ENCODE assay signal across 1 cellular context in the genomic region with DNA sequence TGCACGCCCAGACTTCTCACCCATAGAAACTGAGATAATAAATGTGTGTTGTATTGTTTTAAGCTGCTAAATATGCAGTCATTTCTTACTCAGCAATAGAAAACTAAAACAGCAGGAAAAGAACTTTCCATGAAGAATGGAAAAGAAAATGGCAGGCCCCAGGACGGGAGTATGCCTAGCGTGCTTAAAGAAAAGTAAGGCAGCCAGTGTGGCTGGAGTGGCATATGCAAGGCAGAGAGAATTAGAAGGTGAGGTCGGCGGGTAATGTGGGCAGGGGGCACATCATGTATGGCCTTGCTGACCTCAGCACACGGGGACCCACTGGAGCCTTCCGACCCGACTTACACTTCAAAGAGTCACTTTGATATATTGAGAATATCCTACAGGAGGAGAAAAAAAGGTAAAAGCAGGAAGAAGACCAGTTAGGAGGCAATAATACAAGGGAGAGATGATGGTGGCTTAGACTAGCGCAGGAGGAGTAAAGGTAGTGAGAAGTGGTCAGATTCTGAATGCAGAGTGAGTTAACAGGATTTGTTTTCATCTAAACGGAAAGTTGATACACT.
TF ChIP-seq lines count a peak whose summit lies in the region.

No MANE protein-coding gene starts in this region.

TF ChIP-seq in K562, 482 proteins besides CTCF, POLR2A, EP300 and RAD21 (continues in another document):
- TF ChIP-seq ZNF764 (CRISPR knock-in tag; IDR thresholded peaks at IDR 0.05; ENCODE audit: low read depth) = no peak
- TF ChIP-seq, protein P1, sequence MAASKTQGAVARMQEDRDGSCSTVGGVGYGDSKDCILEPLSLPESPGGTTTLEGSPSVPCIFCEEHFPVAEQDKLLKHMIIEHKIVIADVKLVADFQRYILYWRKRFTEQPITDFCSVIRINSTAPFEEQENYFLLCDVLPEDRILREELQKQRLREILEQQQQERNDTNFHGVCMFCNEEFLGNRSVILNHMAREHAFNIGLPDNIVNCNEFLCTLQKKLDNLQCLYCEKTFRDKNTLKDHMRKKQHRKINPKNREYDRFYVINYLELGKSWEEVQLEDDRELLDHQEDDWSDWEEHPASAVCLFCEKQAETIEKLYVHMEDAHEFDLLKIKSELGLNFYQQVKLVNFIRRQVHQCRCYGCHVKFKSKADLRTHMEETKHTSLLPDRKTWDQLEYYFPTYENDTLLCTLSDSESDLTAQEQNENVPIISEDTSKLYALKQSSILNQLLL (CRISPR knock-in tag; IDR thresholded peaks at IDR 0.05; ENCODE audit: borderline replicate concordance) = no peak
- TF ChIP-seq, protein P2, sequence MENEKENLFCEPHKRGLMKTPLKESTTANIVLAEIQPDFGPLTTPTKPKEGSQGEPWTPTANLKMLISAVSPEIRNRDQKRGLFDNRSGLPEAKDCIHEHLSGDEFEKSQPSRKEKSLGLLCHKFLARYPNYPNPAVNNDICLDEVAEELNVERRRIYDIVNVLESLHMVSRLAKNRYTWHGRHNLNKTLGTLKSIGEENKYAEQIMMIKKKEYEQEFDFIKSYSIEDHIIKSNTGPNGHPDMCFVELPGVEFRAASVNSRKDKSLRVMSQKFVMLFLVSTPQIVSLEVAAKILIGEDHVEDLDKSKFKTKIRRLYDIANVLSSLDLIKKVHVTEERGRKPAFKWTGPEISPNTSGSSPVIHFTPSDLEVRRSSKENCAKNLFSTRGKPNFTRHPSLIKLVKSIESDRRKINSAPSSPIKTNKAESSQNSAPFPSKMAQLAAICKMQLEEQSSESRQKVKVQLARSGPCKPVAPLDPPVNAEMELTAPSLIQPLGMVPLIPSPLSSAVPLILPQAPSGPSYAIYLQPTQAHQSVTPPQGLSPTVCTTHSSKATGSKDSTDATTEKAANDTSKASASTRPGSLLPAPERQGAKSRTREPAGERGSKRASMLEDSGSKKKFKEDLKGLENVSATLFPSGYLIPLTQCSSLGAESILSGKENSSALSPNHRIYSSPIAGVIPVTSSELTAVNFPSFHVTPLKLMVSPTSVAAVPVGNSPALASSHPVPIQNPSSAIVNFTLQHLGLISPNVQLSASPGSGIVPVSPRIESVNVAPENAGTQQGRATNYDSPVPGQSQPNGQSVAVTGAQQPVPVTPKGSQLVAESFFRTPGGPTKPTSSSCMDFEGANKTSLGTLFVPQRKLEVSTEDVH (IDR thresholded peaks at IDR 0.05; ENCODE audit: low read depth, partially characterized antibody) = no peak
- TF ChIP-seq BDP1 (IDR thresholded peaks at IDR 0.05; ENCODE audit: insufficient read depth, insufficient read length) = no peak
- TF ChIP-seq PTTG1 (tag; IDR thresholded peaks at IDR 0.05; ENCODE audit: low read depth) = peak; percentile 51; the same call in 1 of the 2 replicates
- peak; percentile 29; the same call in 1 of the 2 replicates for TF ChIP-seq ZNF644 (tag; IDR thresholded peaks at IDR 0.05; ENCODE audit: low read depth)
- TF ChIP-seq KAT2B (IDR thresholded peaks at IDR 0.05; ENCODE audit: low read depth, low read length) = no peak
- no peak for TF ChIP-seq ZNF140 (CRISPR knock-in tag; IDR thresholded peaks at IDR 0.05)
- TF ChIP-seq SMARCA4 (IDR thresholded peaks at IDR 0.05) = no peak
- TF ChIP-seq RAD51 (IDR thresholded peaks at IDR 0.05; ENCODE audit: borderline replicate concordance, low read depth) = no peak
- TF ChIP-seq CCNT2 (IDR thresholded peaks at IDR 0.05; ENCODE audit: borderline replicate concordance, extremely low read depth, insufficient read length, low read depth, low read length) = no peak
- no peak for TF ChIP-seq E2F3 (CRISPR knock-in tag; IDR thresholded peaks at IDR 0.05)
- no peak for TF ChIP-seq BRF1 (IDR thresholded peaks at IDR 0.05; ENCODE audit: borderline replicate concordance, extremely low read depth, insufficient read length)
- no peak for TF ChIP-seq ILK (tag; IDR thresholded peaks at IDR 0.05; ENCODE audit: borderline replicate concordance, low read depth)
- no peak for TF ChIP-seq HEY1 (CRISPR knock-in tag; IDR thresholded peaks at IDR 0.05; ENCODE audit: borderline replicate concordance)
- TF ChIP-seq HMGN3 (IDR thresholded peaks at IDR 0.05; ENCODE audit: borderline replicate concordance, extremely low read depth, insufficient read length, low read depth, low read length) = no peak
- TF ChIP-seq FOXK2 (conservative IDR thresholded peaks at IDR 0.05 in 1 of 2, IDR thresholded peaks at IDR 0.05 in 1 of 2; ENCODE audit: low read depth in 2 of 2) = no peak
- TF ChIP-seq GATAD2B (IDR thresholded peaks at IDR 0.05; ENCODE audit: borderline replicate concordance) = no peak
- no peak for TF ChIP-seq STAG1 (CRISPR knock-in tag; IDR thresholded peaks at IDR 0.05; ENCODE audit: borderline replicate concordance)
- no peak for TF ChIP-seq ZBTB33 (CRISPR knock-in tag; IDR thresholded peaks at IDR 0.05)
- TF ChIP-seq ZNF583 (CRISPR knock-in tag; IDR thresholded peaks at IDR 0.05) = no peak
- no peak for TF ChIP-seq WHSC1 (IDR thresholded peaks at IDR 0.05; ENCODE audit: low read length)
- TF ChIP-seq SRSF7 (optimal IDR thresholded peaks at IDR 0.05; ENCODE audit: low read depth, low read length) = no peak
- TF ChIP-seq SOX6 (IDR thresholded peaks at IDR 0.05) = no peak
- no peak for TF ChIP-seq ZNF347 (CRISPR knock-in tag; IDR thresholded peaks at IDR 0.05; ENCODE audit: low read depth)
- no peak for TF ChIP-seq KDM5B (IDR thresholded peaks at IDR 0.05; ENCODE audit: insufficient replicate concordance, low read depth, low read length)
- TF ChIP-seq KLF6 (CRISPR knock-in tag; IDR thresholded peaks at IDR 0.05; ENCODE audit: borderline replicate concordance) = no peak
- TF ChIP-seq, protein P3, sequence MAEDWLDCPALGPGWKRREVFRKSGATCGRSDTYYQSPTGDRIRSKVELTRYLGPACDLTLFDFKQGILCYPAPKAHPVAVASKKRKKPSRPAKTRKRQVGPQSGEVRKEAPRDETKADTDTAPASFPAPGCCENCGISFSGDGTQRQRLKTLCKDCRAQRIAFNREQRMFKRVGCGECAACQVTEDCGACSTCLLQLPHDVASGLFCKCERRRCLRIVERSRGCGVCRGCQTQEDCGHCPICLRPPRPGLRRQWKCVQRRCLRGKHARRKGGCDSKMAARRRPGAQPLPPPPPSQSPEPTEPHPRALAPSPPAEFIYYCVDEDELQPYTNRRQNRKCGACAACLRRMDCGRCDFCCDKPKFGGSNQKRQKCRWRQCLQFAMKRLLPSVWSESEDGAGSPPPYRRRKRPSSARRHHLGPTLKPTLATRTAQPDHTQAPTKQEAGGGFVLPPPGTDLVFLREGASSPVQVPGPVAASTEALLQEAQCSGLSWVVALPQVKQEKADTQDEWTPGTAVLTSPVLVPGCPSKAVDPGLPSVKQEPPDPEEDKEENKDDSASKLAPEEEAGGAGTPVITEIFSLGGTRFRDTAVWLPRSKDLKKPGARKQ (CRISPR knock-in tag; IDR thresholded peaks at IDR 0.05) = 0 out of 2 replicates have a peak, but pooled peaks have one; percentile 10
- TF ChIP-seq, protein P4, sequence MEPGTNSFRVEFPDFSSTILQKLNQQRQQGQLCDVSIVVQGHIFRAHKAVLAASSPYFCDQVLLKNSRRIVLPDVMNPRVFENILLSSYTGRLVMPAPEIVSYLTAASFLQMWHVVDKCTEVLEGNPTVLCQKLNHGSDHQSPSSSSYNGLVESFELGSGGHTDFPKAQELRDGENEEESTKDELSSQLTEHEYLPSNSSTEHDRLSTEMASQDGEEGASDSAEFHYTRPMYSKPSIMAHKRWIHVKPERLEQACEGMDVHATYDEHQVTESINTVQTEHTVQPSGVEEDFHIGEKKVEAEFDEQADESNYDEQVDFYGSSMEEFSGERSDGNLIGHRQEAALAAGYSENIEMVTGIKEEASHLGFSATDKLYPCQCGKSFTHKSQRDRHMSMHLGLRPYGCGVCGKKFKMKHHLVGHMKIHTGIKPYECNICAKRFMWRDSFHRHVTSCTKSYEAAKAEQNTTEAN (CRISPR knock-in tag; IDR thresholded peaks at IDR 0.05) = no peak
- no peak for TF ChIP-seq CTBP1 (IDR thresholded peaks at IDR 0.05; ENCODE audit: borderline replicate concordance)
- no peak for TF ChIP-seq RBM17 (IDR thresholded peaks at IDR 0.05; ENCODE audit: borderline replicate concordance, low read depth, low read length)
- TF ChIP-seq BCL6 (CRISPR knock-in tag; IDR thresholded peaks at IDR 0.05) = no peak
- TF ChIP-seq BRD9 (IDR thresholded peaks at IDR 0.05; ENCODE audit: low read depth, partially characterized antibody) = no peak
- TF ChIP-seq, protein P5, sequence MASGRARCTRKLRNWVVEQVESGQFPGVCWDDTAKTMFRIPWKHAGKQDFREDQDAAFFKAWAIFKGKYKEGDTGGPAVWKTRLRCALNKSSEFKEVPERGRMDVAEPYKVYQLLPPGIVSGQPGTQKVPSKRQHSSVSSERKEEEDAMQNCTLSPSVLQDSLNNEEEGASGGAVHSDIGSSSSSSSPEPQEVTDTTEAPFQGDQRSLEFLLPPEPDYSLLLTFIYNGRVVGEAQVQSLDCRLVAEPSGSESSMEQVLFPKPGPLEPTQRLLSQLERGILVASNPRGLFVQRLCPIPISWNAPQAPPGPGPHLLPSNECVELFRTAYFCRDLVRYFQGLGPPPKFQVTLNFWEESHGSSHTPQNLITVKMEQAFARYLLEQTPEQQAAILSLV (tag; IDR thresholded peaks at IDR 0.05) = no peak
- TF ChIP-seq ZNF280A (IDR thresholded peaks at IDR 0.05; ENCODE audit: low read depth, partially characterized antibody) = no peak
- TF ChIP-seq SREBF2 (CRISPR knock-in tag; IDR thresholded peaks at IDR 0.05) = no peak
- TF ChIP-seq CTCFL (IDR thresholded peaks at IDR 0.05; ENCODE audit: borderline replicate concordance, insufficient read depth, low read depth, low read length, poor library complexity, severe bottlenecking) = no peak
- no peak for TF ChIP-seq RUNX1 (IDR thresholded peaks at IDR 0.05; ENCODE audit: low read depth)
- no peak for TF ChIP-seq CBX2 (IDR thresholded peaks at IDR 0.05; ENCODE audit: insufficient read depth, low read length, poor library complexity, severe bottlenecking)
- no peak for TF ChIP-seq ZNF224 (CRISPR knock-in tag; IDR thresholded peaks at IDR 0.05)
- no peak for TF ChIP-seq ZNF184 (CRISPR knock-in tag; IDR thresholded peaks at IDR 0.05)
- TF ChIP-seq CEBPB (tag; IDR thresholded peaks at IDR 0.05) = no peak
- TF ChIP-seq, protein P6, sequence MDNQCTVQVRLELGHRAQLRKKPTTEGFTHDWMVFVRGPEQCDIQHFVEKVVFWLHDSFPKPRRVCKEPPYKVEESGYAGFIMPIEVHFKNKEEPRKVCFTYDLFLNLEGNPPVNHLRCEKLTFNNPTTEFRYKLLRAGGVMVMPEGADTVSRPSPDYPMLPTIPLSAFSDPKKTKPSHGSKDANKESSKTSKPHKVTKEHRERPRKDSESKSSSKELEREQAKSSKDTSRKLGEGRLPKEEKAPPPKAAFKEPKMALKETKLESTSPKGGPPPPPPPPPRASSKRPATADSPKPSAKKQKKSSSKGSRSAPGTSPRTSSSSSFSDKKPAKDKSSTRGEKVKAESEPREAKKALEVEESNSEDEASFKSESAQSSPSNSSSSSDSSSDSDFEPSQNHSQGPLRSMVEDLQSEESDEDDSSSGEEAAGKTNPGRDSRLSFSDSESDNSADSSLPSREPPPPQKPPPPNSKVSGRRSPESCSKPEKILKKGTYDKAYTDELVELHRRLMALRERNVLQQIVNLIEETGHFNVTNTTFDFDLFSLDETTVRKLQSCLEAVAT (IDR thresholded peaks at IDR 0.05) = no peak
- TF ChIP-seq ZNF507 (tag; conservative IDR thresholded peaks at IDR 0.05) = no peak
- TF ChIP-seq YY1 (IDR thresholded peaks at IDR 0.05; ENCODE audit: borderline replicate concordance in 1 of 3, control insufficient read depth in 1 of 3, extremely low read depth in 1 of 3, insufficient read depth in 3 of 3, insufficient read length in 1 of 3, insufficient replicate concordance in 2 of 3, low read depth in 1 of 3, low read length in 2 of 3) = no peak
- TF ChIP-seq MYC (IDR thresholded peaks at IDR 0.05; ENCODE audit: low read depth, low read length) = no peak
- no peak for TF ChIP-seq MYC (CRISPR knock-in tag; IDR thresholded peaks at IDR 0.05; ENCODE audit: borderline replicate concordance, low read depth)
- no peak for TF ChIP-seq TCFL5 (CRISPR knock-in tag; conservative IDR thresholded peaks at IDR 0.05)
- no peak for TF ChIP-seq CBX8 (IDR thresholded peaks at IDR 0.05; ENCODE audit: borderline replicate concordance, extremely low read depth, low read depth, low read length, poor library complexity, severe bottlenecking)
- peak; percentile 45; the same call in 1 of the 2 replicates for TF ChIP-seq BRD4 (IDR thresholded peaks at IDR 0.05)
- TF ChIP-seq FOXK1 (CRISPR knock-in tag; IDR thresholded peaks at IDR 0.05; ENCODE audit: borderline replicate concordance) = no peak
- no peak for TF ChIP-seq NFRKB (IDR thresholded peaks at IDR 0.05; ENCODE audit: low read depth)
